In genomic region chr19:16951529-16951928, GRCh38 we compare ENCODE assay signal across 20 cellular contexts.
DNase-seq lines count a peak whose midpoint lies in the region; ATAC-seq, FAIRE-seq and TF ChIP-seq lines count a peak whose summit lies in the region.
"Had no signal": no experiment of that assay in that cellular context is flagged by ENCODE, and none has a peak within 500 bp of the region (broad histone marks: within the 10 kb centered on the region; RNA-seq: fewer than 3 reads in every experiment).

No MANE protein-coding gene starts in this region.

- H3K36me3 ChIP-seq in RWPE2 (ENCODE audit: low read depth): no peaks in the 10 kb centered on the region
- H3K36me3 ChIP-seq: Peyer's patch, vagina had no signal

- H3K4me3 ChIP-seq in RWPE2 (ENCODE audit: severe bottlenecking): no peak overlapping the region
- H3K4me3 ChIP-seq: Peyer's patch, vagina had no signal

- H3K27ac ChIP-seq in RWPE2 (ENCODE audit: poor library complexity, severe bottlenecking): no peak overlapping the region
- H3K27ac ChIP-seq: Peyer's patch, vagina had no signal

- H3K4me1 Mint-ChIP-seq in activated CD4-positive, alpha-beta T cell treated with anti-CD3 and anti-CD28 coated beads, Interleukin-2, amount 10 ng/mL, durations not matched to agents 24 days and 14 days: no peaks in the 10 kb centered on the region
- H3K4me1 Mint-ChIP-seq: CD4-positive, CD25-positive, alpha-beta regulatory T cell had no signal

- H3K4me3 Mint-ChIP-seq in activated CD4-positive, alpha-beta T cell treated with anti-CD3 and anti-CD28 coated beads, Interleukin-2, amount 10 ng/mL, durations not matched to agents 24 days and 14 days: no peak overlapping the region
- H3K4me3 Mint-ChIP-seq: CD4-positive, CD25-positive, alpha-beta regulatory T cell had no signal

- no peaks in the 10 kb centered on the region for H3K27me3 Mint-ChIP-seq in activated CD4-positive, alpha-beta T cell treated with anti-CD3 and anti-CD28 coated beads, Interleukin-2, amount 10 ng/mL, durations not matched to agents 24 days and 14 days

- no peaks in the 10 kb centered on the region for H3K9me3 ChIP-seq in RWPE2 (ENCODE audit: severe bottlenecking)
- H3K9me3 ChIP-seq: Peyer's patch, vagina had no signal

- DNase-seq in DMS79 treated with DMSO at 0.1 percent for 48 hours (lab: John Stamatoyannopoulos, UW) (peak; percentile 74), HT1080 (ENCODE audit: low read depth) (peak; percentile 74), RWPE2 (ENCODE audit: low spot score) (no peak), left lobe of liver (ENCODE audit: low spot score) (peak; percentile 22), erythroblast (lab: John Stamatoyannopoulos, UW) (no peak), GM12892 (ENCODE audit: insufficient read length) (no peak)
- DNase-seq in activated CD4-positive, alpha-beta T cell treated with anti-CD3 and anti-CD28 coated beads, Interleukin-2, amount 10 ng/mL, durations not matched to agents 24 days and 14 days: no peak
- DNase-seq: activated CD4-positive, alpha-beta T cell treated with anti-CD3 and anti-CD28 coated beads, Interleukin-2, amount 50 U/mL, for 1 hour; activated T-cell treated with anti-CD3 and anti-CD28 coated beads for 4 hours; amniotic stem cell; CD4-positive, CD25-positive, alpha-beta regulatory T cell; effector CD8-positive, alpha-beta T cell; NCI-H1417; NCI-H2227 treated with DMSO at 0.1 percent for 48 hours; NCI-H82; Peyer's patch; right cardiac atrium; SW 1271 had no signal

- no peak overlapping the region for H3K27ac Mint-ChIP-seq in activated CD4-positive, alpha-beta T cell treated with anti-CD3 and anti-CD28 coated beads, Interleukin-2, amount 10 ng/mL, durations not matched to agents 24 days and 14 days

- ATAC-seq in RWPE2 (ENCODE audit: low read depth): peak; percentile 87
- ATAC-seq in left lobe of liver: no peak
- no peak for ATAC-seq in HG02571 (IDR thresholded peaks at IDR 0.05; ENCODE audit: unreplicated experiment)
- ATAC-seq: right cardiac atrium had no signal

- TF ChIP-seq POLR2A in erythroblast (IDR thresholded peaks at IDR 0.05; ENCODE audit: low read length) (no peak), GM12892 (IDR thresholded peaks at IDR 0.05; ENCODE audit: low read depth, low read length) (no peak)

- intact Hi-C loops in activated CD4-positive, alpha-beta T cell treated with anti-CD3 and anti-CD28 coated beads, Interleukin-2, amount 10 ng/mL, durations not matched to agents 24 days and 14 days (cut with micrococcal nuclease): no loop called here

- no peak for FAIRE-seq in GM12892 (lab: Jason Lieb, UNC)

- no peaks in the 10 kb centered on the region for H3K27me3 ChIP-seq in RWPE2 (ENCODE audit: insufficient read depth, poor library complexity, severe bottlenecking)
- H3K27me3 ChIP-seq: Peyer's patch, vagina had no signal

- no peaks in the 10 kb centered on the region for H3K36me3 Mint-ChIP-seq in activated CD4-positive, alpha-beta T cell treated with anti-CD3 and anti-CD28 coated beads, Interleukin-2, amount 10 ng/mL, durations not matched to agents 24 days and 14 days (ENCODE audit: low read depth)
- H3K36me3 Mint-ChIP-seq: CD4-positive, CD25-positive, alpha-beta regulatory T cell had no signal

- TF ChIP-seq CTCF in RWPE2 (IDR thresholded peaks at IDR 0.05; ENCODE audit: poor library complexity, severe bottlenecking): no peak

- H3K4me1 ChIP-seq in RWPE2 (ENCODE audit: insufficient read depth, poor library complexity, severe bottlenecking): peaks cover 7% of the 10 kb centered on the region
- H3K4me1 ChIP-seq: Peyer's patch, vagina had no signal

- peaks cover 4% of the 10 kb centered on the region for H3K9me3 Mint-ChIP-seq in activated CD4-positive, alpha-beta T cell treated with anti-CD3 and anti-CD28 coated beads, Interleukin-2, amount 10 ng/mL, durations not matched to agents 24 days and 14 days

Comparison
In these comparisons a context has a peak if more than half of its experiments do, and no peak if none do; other contexts are left out.
1. DNase-seq: peak in DMS79 treated with DMSO at 0.1 percent for 48 hours (single experiment), HT1080 (single experiment) and left lobe of liver (single experiment); none in RWPE2 (single experiment), activated CD4-positive, alpha-beta T cell treated with anti-CD3 and anti-CD28 coated beads, Interleukin-2, amount 10 ng/mL, durations not matched to agents 24 days and 14 days (single experiment), erythroblast (0 of 2) and GM12892 (single experiment).